8 cellular contexts compared by ENCODE assay signal in genomic region chr17:74296548-74296936, GRCh38. TPM values are rescaled to one million over a fixed set of nuclear protein-coding genes. Genes with fewer than 3 reads are reported as not detected.
DNase-seq lines count a peak whose midpoint lies in the region; ATAC-seq and TF ChIP-seq lines count a peak whose summit lies in the region.

No MANE protein-coding gene starts in this region.

- intact Hi-C loops in Right ventricle myocardium inferior (cut with DNase I) (loop anchor here (1.0 to 5.0 kb wide), 3 partner anchors 53 to 156 kb away; partner anchors contain the start of gene TTYH2), cardiac septum (cut with DNase I) (loop anchor here (2.0 kb wide), 1 partner anchor 86 kb away; no protein-coding TSS in a partner anchor)

- DNase-seq in Right ventricle myocardium inferior (ENCODE audit: missing footprints): peak; percentile 64
- DNase-seq in cardiac septum (ENCODE audit: low spot score): no peak
- peak; percentile 25 for DNase-seq in NCI-H1092 treated with DMSO at 0.1 percent for 48 hours (lab: John Stamatoyannopoulos, UW)
- DNase-seq in activated CD4-positive, alpha-beta T cell treated with anti-CD3 and anti-CD28 coated beads, Interleukin-2, amount 50 U/mL, for 1 hour: peak; percentile 31
- DNase-seq in pons (ENCODE audit: low spot score): peak; percentile 95

- H3K27me3 ChIP-seq in gastroesophageal sphincter: peaks cover 47% of the 10 kb centered on the region

- TF ChIP-seq CTCF in gastroesophageal sphincter (IDR thresholded peaks at IDR 0.05): peak in 3 of 4 experiments; percentile 44 to 58 (median 51)

- TF ChIP-seq POLR2A in gastroesophageal sphincter (IDR thresholded peaks at IDR 0.05): no peak

- peak; percentile 86 for ATAC-seq in Right ventricle myocardium inferior
- no peak for ATAC-seq in gastroesophageal sphincter
- no peak for ATAC-seq in HG03354 (IDR thresholded peaks at IDR 0.05; ENCODE audit: poor library complexity, severe bottlenecking, unreplicated experiment)
- ATAC-seq in GM18858 (IDR thresholded peaks at IDR 0.05; ENCODE audit: unreplicated experiment): no peak

- H3K9me3 ChIP-seq in gastroesophageal sphincter: no peaks in the 10 kb centered on the region

- H3K4me1 ChIP-seq in gastroesophageal sphincter: no peaks in the 10 kb centered on the region

- WGBS in gastroesophageal sphincter (ENCODE audit: low coverage in 1 of 2), 2 donors: 7 to 12% methylated on average over 3 to 5 of the region's 5 CpGs

- no peaks in the 10 kb centered on the region for H3K36me3 ChIP-seq in gastroesophageal sphincter

- TF ChIP-seq EP300 in gastroesophageal sphincter (IDR thresholded peaks at IDR 0.05): no peak

- no peak overlapping the region for H3K27ac ChIP-seq in gastroesophageal sphincter

- no peak overlapping the region for H3K4me3 ChIP-seq in gastroesophageal sphincter

RNA-seq across cellular contexts. Expression of gene DNAI2, which starts 22.5 kb away (rescaled TPM):
- total RNA-seq in Right ventricle myocardium inferior (not detected), cardiac septum (not detected), gastroesophageal sphincter (not detected)

RNA-seq across cellular contexts. Expression of gene KIF19, which starts 29.5 kb away (rescaled TPM):
- total RNA-seq in Right ventricle myocardium inferior: 0.16 TPM
- 0.08 TPM for total RNA-seq in cardiac septum
- total RNA-seq in gastroesophageal sphincter: 1 to 10 TPM in 2 of 4 donors, under 1 TPM in 2; 0.81 to 2.1 (median 1.5) TPM
